In genomic region chr1:77040817-77041216, GRCh38 we compare ENCODE assay signal across 15 cellular contexts.
"Had no signal": no experiment of that assay in that cellular context is flagged by ENCODE, and none has a peak within 500 bp of the region (broad histone marks: within the 10 kb centered on the region; RNA-seq: fewer than 3 reads in every experiment).

No MANE protein-coding gene starts in this region.

- H3K9me3 ChIP-seq: esophagus squamous epithelium had no signal

- H3K27ac Mint-ChIP-seq: activated naive CD4-positive, alpha-beta T cell treated with anti-CD3 and anti-CD28 coated beads for 36 hours; activated T-helper 2 cell treated with anti-CD3 and anti-CD28 coated beads, Interferon-gamma antibody, Interleukin-2, Interleukin-4, amounts not matched to agents 10 μg/mL and 5 μg/mL and 100 μg/mL, durations not matched to agents 14 hours and 24 hours and 36 hours; naive thymus-derived CD4-positive, alpha-beta T cell had no signal

- ATAC-seq: naive thymus-derived CD4-positive, alpha-beta T cell had no signal

- DNase-seq: activated CD4-positive, alpha-beta T cell treated with anti-CD3 and anti-CD28 coated beads for 1 hour; activated CD4-positive, alpha-beta T cell treated with anti-CD3 and anti-CD28 coated beads, Interleukin-2, amount 50 U/mL, for 4 hours; activated naive CD4-positive, alpha-beta T cell treated with anti-CD3 and anti-CD28 coated beads for 36 hours; activated T-cell treated with anti-CD3 and anti-CD28 coated beads for 4 hours; effector CD4-positive, alpha-beta T cell; esophagus squamous epithelium; hippocampal formation; left ventricle myocardium inferior; naive thymus-derived CD4-positive, alpha-beta T cell; stimulated activated CD4-positive, alpha-beta T cell treated with anti-CD3 and anti-CD28 coated beads, Interleukin-12 subunit alpha, Interleukin-12 subunit beta, amount 100 ng/mL, for 4 hours; stimulated activated CD4-positive, alpha-beta T cell treated with anti-CD3 and anti-CD28 coated beads, Interleukin-2, amount 100 ng/mL, for 24 hours; T1000 had no signal

- H3K4me1 ChIP-seq: left ventricle myocardium inferior had no signal

- H3K4me3 Mint-ChIP-seq: activated naive CD4-positive, alpha-beta T cell treated with anti-CD3 and anti-CD28 coated beads for 36 hours; naive thymus-derived CD4-positive, alpha-beta T cell had no signal

- H3K36me3 ChIP-seq: esophagus squamous epithelium, left ventricle myocardium inferior had no signal

- H3K9me3 Mint-ChIP-seq: activated naive CD4-positive, alpha-beta T cell treated with anti-CD3 and anti-CD28 coated beads for 36 hours had no signal

- H3K27me3 ChIP-seq: esophagus squamous epithelium had no signal

- H3K27ac ChIP-seq: esophagus squamous epithelium, left ventricle myocardium inferior, VCaP had no signal

- H3K4me3 ChIP-seq: coronary artery, esophagus squamous epithelium, left ventricle myocardium inferior had no signal
